In the genomic region with DNA sequence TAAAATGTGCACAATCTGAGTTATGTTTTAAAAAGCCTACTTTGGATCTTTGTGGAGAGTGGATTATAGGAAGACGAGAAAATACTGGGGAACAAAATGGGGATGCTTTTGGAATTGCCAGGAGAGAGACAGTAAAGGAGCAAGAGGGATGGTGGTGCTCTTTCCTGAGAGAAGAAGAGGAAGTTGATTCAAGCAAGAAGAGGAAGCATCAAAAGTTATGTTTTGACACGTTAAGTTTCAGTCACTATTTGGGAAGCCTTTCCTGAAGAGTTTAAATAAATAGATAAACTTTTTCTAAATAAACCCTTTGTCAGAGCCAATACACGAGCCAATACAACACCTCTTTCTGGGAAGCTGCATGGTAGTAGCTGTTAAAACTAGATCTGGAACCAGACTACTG, we compare ENCODE assay signal across 22 cellular contexts.
"Had no signal": no experiment of that assay in that cellular context is flagged by ENCODE, and none has a peak within 500 bp of the region (broad histone marks: within the 10 kb centered on the region; RNA-seq: fewer than 3 reads in every experiment).

No MANE protein-coding gene starts in this region.

- H3K9me3 ChIP-seq: esophagus muscularis mucosa, gastroesophageal sphincter, heart right ventricle, right lobe of liver, thoracic aorta, upper lobe of left lung had no signal

- H3K4me1 ChIP-seq: esophagus muscularis mucosa, gastroesophageal sphincter, heart right ventricle, right lobe of liver, upper lobe of left lung had no signal

- H3K4me3 ChIP-seq: cardiac muscle cell, esophagus muscularis mucosa, gastroesophageal sphincter, heart right ventricle, right lobe of liver, smooth muscle cell, thoracic aorta, upper lobe of left lung had no signal

- DNase-seq: activated CD4-positive, alpha-beta memory T cell treated with anti-CD3 and anti-CD28 coated beads, Interleukin-2, amount 10 ng/mL, durations not matched to agents 7 days and 5 days; activated CD4-positive, alpha-beta T cell treated with anti-CD3 and anti-CD28 coated beads for 48 hours; activated CD4-positive, CD25-positive, alpha-beta regulatory T cell; activated CD8-positive, alpha-beta memory T cell treated with anti-CD3 and anti-CD28 coated beads, Interleukin-2, amount 10 ng/mL, durations not matched to agents 7 days and 5 days; activated naive CD4-positive, alpha-beta T cell treated with Interleukin-2 at 50 U/mL for 16 hours; activated naive CD8-positive, alpha-beta T cell treated with anti-CD3 and anti-CD28 coated beads, Interleukin-2, amount 10 ng/mL, durations not matched to agents 7 days and 5 days; activated T-cell treated with anti-CD3 and anti-CD28 coated beads, Interleukin-2, amount 50 U/mL, for 1 hour; amygdala; effector CD8-positive, alpha-beta T cell; heart right ventricle; immature natural killer cell; left ventricle myocardium superior; right lobe of liver; stimulated activated CD4-positive, alpha-beta T cell treated with anti-CD3 and anti-CD28 coated beads, Interleukin-4, amount 100 ng/mL, for 24 hours had no signal

- H3K27ac ChIP-seq: cardiac muscle cell, esophagus muscularis mucosa, gastroesophageal sphincter, heart right ventricle, right lobe of liver, thoracic aorta, upper lobe of left lung had no signal

- H3K27me3 ChIP-seq: cardiac muscle cell, esophagus muscularis mucosa, gastroesophageal sphincter, heart right ventricle, right lobe of liver, upper lobe of left lung had no signal

- H3K36me3 ChIP-seq: cardiac muscle cell, esophagus muscularis mucosa, gastroesophageal sphincter, heart right ventricle, right lobe of liver, thoracic aorta, upper lobe of left lung had no signal

- ATAC-seq: activated CD8-positive, alpha-beta memory T cell treated with anti-CD3 and anti-CD28 coated beads, Interleukin-2, amount 10 ng/mL, durations not matched to agents 7 days and 5 days; activated T-helper 17 cell treated with anti-CD3 and anti-CD28 coated beads, Interleukin-2, amount 50 U/mL, for 72 hours; gastroesophageal sphincter; heart right ventricle; left ventricle myocardium superior; right lobe of liver; stimulated activated effector memory CD8-positive, alpha-beta T cell treated with anti-CD3 and anti-CD28 coated beads, Interleukin-12 subunit alpha, Interleukin-12 subunit beta, amount 100 ng/mL, for 72 hours had no signal

- H3K4me2 ChIP-seq: smooth muscle cell had no signal
